Comparison of ENCODE assay signal across 8 cellular contexts in the genomic region with DNA sequence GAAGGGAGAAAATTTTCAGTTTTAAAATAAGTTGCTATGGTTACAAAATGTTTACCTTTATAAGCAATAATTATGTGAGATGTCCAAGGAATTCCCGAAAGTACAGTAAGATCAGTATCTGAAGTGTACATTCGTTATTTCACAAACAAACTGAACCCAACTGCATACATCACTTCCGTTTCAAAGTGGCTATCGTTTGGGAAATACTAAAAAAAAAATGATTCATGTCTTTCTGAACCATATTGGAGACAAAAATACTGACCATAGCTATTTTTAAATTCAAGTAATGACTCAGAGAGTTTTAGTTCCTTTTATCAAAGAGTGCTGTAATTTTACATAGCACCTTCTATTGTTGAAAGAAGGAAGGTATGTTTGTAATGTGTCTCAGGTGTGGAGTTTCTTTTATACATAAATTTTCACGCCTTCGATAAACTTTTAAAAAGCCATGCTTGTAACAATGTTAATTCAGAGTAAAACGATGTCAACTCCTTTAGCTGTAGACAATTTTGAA. TPM values are rescaled to one million over a fixed set of nuclear protein-coding genes. Genes with fewer than 3 reads are reported as not detected.
DNase-seq lines count a peak whose midpoint lies in the region; ATAC-seq, FAIRE-seq and TF ChIP-seq lines count a peak whose summit lies in the region.

No MANE protein-coding gene starts in this region.

- no TSS peak for BruUV-seq in HepG2 (replicated peaks; lab: Mats Ljungman, UMichigan)

- in situ Hi-C loops in HepG2 (cut with HindIII; ENCODE audit: extremely low pct_ligation_motif_present, low pct_unique_long_range_greater_than_20kb), result no loop called here

- intact Hi-C loops in right lobe of liver (cut with DNase I) (no loop called here), HepG2 (cut with micrococcal nuclease; ENCODE audit: unreplicated experiment) (no loop called here)

- TF ChIP-seq POLR2A in right lobe of liver (IDR thresholded peaks at IDR 0.05) (no peak), HepG2 (IDR thresholded peaks at IDR 0.05; ENCODE audit: insufficient read depth in 1 of 2, low read depth in 2 of 2, low read length in 2 of 2) (no peak)

- no peak for FAIRE-seq in HepG2 (lab: Jason Lieb, UNC)

- H3K79me2 ChIP-seq in HepG2 (ENCODE audit: insufficient read depth, low read length), result peaks cover 49% of the 10 kb centered on the region

- no peak for DNase-seq in right lobe of liver
- DNase-seq in HepG2 (ENCODE audit: low spot score), result no peak
- DNase-seq in SKM-1 treated with dmso at 0.1 percent for 144 hours (lab: John Stamatoyannopoulos, UW; ENCODE audit: unreplicated experiment), result peak; percentile 90
- DNase-seq in lung microvascular endothelial cell (ENCODE audit: low read depth in 2 of 2), result peak; percentile 72 to 94
- no peak for DNase-seq in NCI-H69 (lab: John Stamatoyannopoulos, UW)
- DNase-seq in NCI-H446 treated with DMSO at 0.1 percent for 48 hours (lab: John Stamatoyannopoulos, UW), result no peak
- no peak for DNase-seq in NCI-H2029 (lab: John Stamatoyannopoulos, UW)

- TF ChIP-seq RAD21 in HepG2 (CRISPR knock-in tag; IDR thresholded peaks at IDR 0.05), result no peak

- ATAC-seq in right lobe of liver (peak in 3 of 4 donors; percentile 50 to 52 (median 52)), HepG2 (no peak), HG03097 (IDR thresholded peaks at IDR 0.05; ENCODE audit: low FRiP score, unreplicated experiment) (peak; percentile 55)

- H2AFZ ChIP-seq in HepG2 (ENCODE audit: low read length), result no peak overlapping the region

- H3K9ac ChIP-seq in HepG2 (ENCODE audit: insufficient read depth, low read depth, low read length), result no peak overlapping the region

- H3K36me3 ChIP-seq in right lobe of liver (no peaks in the 10 kb centered on the region), HepG2 (replicated peaks in 1 of 2; ENCODE audit: control insufficient read depth in 1 of 2, insufficient read depth in 2 of 2, low read length in 2 of 2) (no peaks in the 10 kb centered on the region)

- TF ChIP-seq EP300 in HepG2 (IDR thresholded peaks at IDR 0.05; ENCODE audit: low read depth in 2 of 2, low read length in 2 of 2) (no peak), HepG2 (CRISPR knock-in tag; IDR thresholded peaks at IDR 0.05; ENCODE audit: borderline replicate concordance) (no peak)

- POLR2A ChIA-PET in HepG2 (lab: Yijun Ruan, JAX), result no interaction called here

- H3K4me3 ChIP-seq in right lobe of liver (no peak overlapping the region), HepG2 (replicated peaks in 1 of 3; ENCODE audit: insufficient read depth in 1 of 3, low read depth in 2 of 3, low read length in 3 of 3) (no peak overlapping the region)

- H3K4me2 ChIP-seq in HepG2 (ENCODE audit: low read depth, low read length), result no peak overlapping the region

- H3K27ac ChIP-seq in right lobe of liver, result no peak overlapping the region
- H3K27ac ChIP-seq in HepG2 (ENCODE audit: extremely low read length, insufficient read depth, low read length), result no peak overlapping the region

- H3K4me1 ChIP-seq in right lobe of liver (peaks cover 0 to 10% (median 2%) of the 10 kb centered on the region in 4 donors), HepG2 (ENCODE audit: insufficient read depth, low read length) (no peaks in the 10 kb centered on the region)

- H4K20me1 ChIP-seq in HepG2 (ENCODE audit: insufficient read depth, low read length), result no peaks in the 10 kb centered on the region

- no peak for TF ChIP-seq CTCF in right lobe of liver (IDR thresholded peaks at IDR 0.05)
- TF ChIP-seq CTCF in HepG2 (CRISPR knock-in tag; IDR thresholded peaks at IDR 0.05), result no peak

- CTCF ChIA-PET in HepG2 (lab: Yijun Ruan, JAX; ENCODE audit: low intra/inter-chr PET ratio, low total read pairs), result no interaction called here

- H3K27me3 ChIP-seq in right lobe of liver (no peaks in the 10 kb centered on the region), HepG2 (ENCODE audit: control insufficient read depth in 1 of 2, insufficient read depth in 2 of 2, low read length in 2 of 2) (no peaks in the 10 kb centered on the region)

- WGBS in right lobe of liver (ENCODE audit: insufficient coverage, low coverage, low lambda C conversion rate, missing lambda C conversion rate), result 60% methylated on average over 7 of the region's 7 CpGs
- WGBS in HepG2 (ENCODE audit: low lambda C conversion rate), result 95% methylated on average over 7 of the region's 7 CpGs

- no peaks in the 10 kb centered on the region for H3K9me3 ChIP-seq in right lobe of liver
- H3K9me3 ChIP-seq in HepG2 (ENCODE audit: low read length), result no peaks in the 10 kb centered on the region

TF ChIP-seq in HepG2, 621 proteins besides CTCF, POLR2A, EP300 and RAD21:
- TF ChIP-seq NFKBIZ (CRISPR knock-in tag; IDR thresholded peaks at IDR 0.05) (no peak), GPN1 (CRISPR knock-in tag; IDR thresholded peaks at IDR 0.05; ENCODE audit: borderline replicate concordance) (no peak), FOXO1 (CRISPR knock-in tag; IDR thresholded peaks at IDR 0.05) (no peak), ZNF776 (CRISPR knock-in tag; IDR thresholded peaks at IDR 0.05) (no peak), ZNF335 (CRISPR knock-in tag; IDR thresholded peaks at IDR 0.05) (no peak), ISL2 (CRISPR knock-in tag; IDR thresholded peaks at IDR 0.05) (no peak), PAWR (CRISPR knock-in tag; IDR thresholded peaks at IDR 0.05; ENCODE audit: borderline replicate concordance) (no peak)
- TF ChIP-seq, protein P1, sequence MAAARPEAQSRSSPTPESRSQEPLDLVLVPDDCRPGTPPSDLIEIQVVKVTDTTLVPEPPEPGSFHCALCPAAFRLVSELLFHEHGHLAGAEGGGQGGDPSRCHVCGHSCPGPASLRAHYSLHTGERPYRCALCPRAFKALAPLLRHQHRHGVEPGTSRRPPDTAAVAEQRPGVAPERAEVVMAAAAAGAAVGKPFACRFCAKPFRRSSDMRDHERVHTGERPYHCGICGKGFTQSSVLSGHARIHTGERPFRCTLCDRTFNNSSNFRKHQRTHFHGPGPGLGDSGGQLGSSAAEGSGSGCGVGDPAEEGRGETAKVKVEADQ (CRISPR knock-in tag; IDR thresholded peaks at IDR 0.05; ENCODE audit: borderline replicate concordance), result no peak

RNA-seq across cellular contexts. Expression of a gene that starts 8.0 kb away (rescaled TPM):
- 10 to 100 TPM; 16.4 to 32.2 (median 25.7) TPM for total RNA-seq in right lobe of liver
- 28.9 and 40.2 TPM in 2 replicates for total RNA-seq in HepG2 (2016; rRNA removed; fragmentation: Illumina TruSeq; extraction: Trizol)
- total RNA-seq in HepG2 (2016; cell fraction: cytosol; rRNA removed; fragmentation: Illumina TruSeq; extraction: Trizol; ENCODE audit: low read depth), result 11.3 and 13.1 TPM in 2 replicates
- total RNA-seq in HepG2 (2016; cell fraction: insoluble cytoplasmic fraction; rRNA removed; fragmentation: Illumina TruSeq; extraction: Trizol), result 28.4 and 36.2 TPM in 2 replicates
- 11.2 and 14.5 TPM in 2 replicates for total RNA-seq in HepG2 (2016; cell fraction: membrane; rRNA removed; fragmentation: Illumina TruSeq; extraction: Trizol)
- 41.2 and 46.8 TPM in 2 replicates for total RNA-seq in HepG2 (2016; cell fraction: nucleus; rRNA removed; fragmentation: Illumina TruSeq; extraction: Trizol)
- 20.7 and 21.0 TPM in 2 replicates for polyA plus RNA-seq in HepG2 (2011; rRNA removed)
- polyA plus RNA-seq in HepG2 (2011; cell fraction: cytosol; rRNA removed), result 9.2 and 14.8 TPM in 2 replicates
- 30.1 TPM in 2 replicates for polyA plus RNA-seq in HepG2 (2011; cell fraction: nucleus; rRNA removed)
- polyA plus RNA-seq in HepG2 (2012), result 18.6 and 18.7 TPM in 2 replicates
- polyA plus RNA-seq in HepG2 (2016; cell fraction: cytosol; fragmentation: Illumina TruSeq; extraction: Trizol; ENCODE audit: low read depth), result 0.62 and 0.75 TPM in 2 replicates
- 23.3 and 24.0 TPM in 2 replicates for polyA plus RNA-seq in HepG2 (2016; cell fraction: insoluble cytoplasmic fraction; fragmentation: Illumina TruSeq; extraction: Trizol; ENCODE audit: low read depth)
- polyA plus RNA-seq in HepG2 (2016; cell fraction: membrane; fragmentation: Illumina TruSeq; extraction: Trizol; ENCODE audit: low read depth), result 3.1 and 4.0 TPM in 2 replicates
- polyA plus RNA-seq in HepG2 (2016; cell fraction: nucleus; fragmentation: Illumina TruSeq; extraction: Trizol; ENCODE audit: insufficient read depth, low read depth), result 32.5 and 40.7 TPM in 2 replicates
- 40.3 and 73.4 TPM in 2 replicates for polyA minus RNA-seq in HepG2 (2011; rRNA and poly(A)+ RNA removed; ENCODE audit: low replicate concordance)
- 19.9 TPM in 2 replicates for polyA minus RNA-seq in HepG2 (2011; cell fraction: cytosol; rRNA and poly(A)+ RNA removed)
- 106 and 111 TPM in 2 replicates for polyA minus RNA-seq in HepG2 (2011; cell fraction: nucleus; rRNA and poly(A)+ RNA removed)
- 40.3 and 72.4 TPM in 2 replicates for total RNA-seq in lung microvascular endothelial cell

Comparison
In these comparisons a context has a peak if more than half of its experiments do, and no peak if none do; other contexts are left out.
1. DNase-seq: peak in SKM-1 treated with dmso at 0.1 percent for 144 hours (single experiment) and lung microvascular endothelial cell (2 of 2); none in right lobe of liver (0 of 3), HepG2 (single experiment), NCI-H69 (single experiment), NCI-H446 treated with DMSO at 0.1 percent for 48 hours (single experiment) and NCI-H2029 (single experiment).